8 cellular contexts compared by ENCODE assay signal in the genomic region with DNA sequence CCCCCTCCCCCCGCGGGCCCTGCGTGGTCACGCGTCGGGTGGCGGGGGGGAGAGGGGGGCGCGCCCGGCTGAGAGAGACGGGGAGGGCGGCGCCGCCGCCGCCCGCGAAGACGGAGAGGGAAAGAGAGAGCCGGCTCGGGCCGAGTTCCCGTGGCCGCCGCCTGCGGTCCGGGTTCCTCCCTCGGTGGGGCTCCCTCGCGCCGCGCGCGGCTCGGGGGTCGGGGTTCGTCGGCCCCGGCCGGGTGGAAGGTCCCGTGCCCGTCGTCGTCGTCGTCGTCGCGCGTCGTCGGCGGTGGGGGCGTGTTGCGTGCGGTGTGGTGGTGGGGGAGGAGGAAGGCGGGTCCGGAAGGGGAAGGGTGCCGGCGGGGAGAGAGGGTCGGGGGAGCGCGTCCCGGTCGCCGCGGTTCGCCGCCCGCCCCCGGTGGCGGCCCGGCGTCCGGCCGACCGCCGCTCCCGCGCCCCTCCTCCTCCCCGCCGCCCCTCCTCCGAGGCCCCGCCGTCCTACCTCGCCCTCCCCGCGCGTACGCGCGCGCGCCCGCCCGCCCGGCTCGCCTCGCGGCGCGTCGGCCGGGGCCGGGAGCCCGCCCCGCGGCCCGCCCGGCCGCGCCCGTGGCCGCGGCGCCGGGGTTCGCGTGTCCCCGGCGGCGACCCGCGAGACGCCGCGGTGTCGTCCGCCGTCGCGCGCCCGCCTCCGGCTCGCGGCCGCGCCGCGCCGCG.
DNase-seq lines count a peak whose midpoint lies in the region; FAIRE-seq and TF ChIP-seq lines count a peak whose summit lies in the region.
"Not testable (repeated sequence)": the region's sequence is repeated elsewhere in the genome, so short reads cannot be mapped to it uniquely, and the experiment has no call there.

No MANE protein-coding gene starts in this region.

- TF ChIP-seq EP300 in transverse colon (IDR thresholded peaks at IDR 0.05; ENCODE audit: low read depth): not testable (repeated sequence)

- TF ChIP-seq POLR2A in endothelial cell of umbilical vein (IDR thresholded peaks at IDR 0.05; ENCODE audit: low read depth, low read length); transverse colon (IDR thresholded peaks at IDR 0.05): not testable (repeated sequence)

- not testable (repeated sequence) for H3K27ac Mint-ChIP-seq in activated naive CD4-positive, alpha-beta T cell treated with anti-CD3 and anti-CD28 coated beads for 36 hours

- not testable (repeated sequence) for H3K4me3 ChIP-seq in endothelial cell of umbilical vein (replicated peaks in 1 of 3; ENCODE audit: insufficient read depth in 1 of 3, low read depth in 1 of 3, low read length in 3 of 3); transverse colon

- H3K4me3 Mint-ChIP-seq in activated naive CD4-positive, alpha-beta T cell treated with anti-CD3 and anti-CD28 coated beads for 36 hours: not testable (repeated sequence)

- not testable (repeated sequence) for H2AFZ ChIP-seq in endothelial cell of umbilical vein (ENCODE audit: low read depth, low read length)

- not testable (repeated sequence) for BruUV-seq in endothelial cell of umbilical vein (replicated peaks; lab: Mats Ljungman, UMichigan)

- peak; percentile 2 for DNase-seq in ELF-1 (ENCODE audit: low read depth, low spot score)
- peak; percentile 64 for DNase-seq in T-helper 9 cell
- DNase-seq in activated CD8-positive, alpha-beta memory T cell treated with anti-CD3 and anti-CD28 coated beads for 48 hours (ENCODE audit: low read depth in 2 of 3, low spot score in 2 of 3): peak; percentile 13 to 40 (median 18)
- peak; percentile 45 for DNase-seq in activated naive CD4-positive, alpha-beta T cell treated with anti-CD3 and anti-CD28 coated beads for 36 hours
- DNase-seq in endothelial cell of umbilical vein (ENCODE audit: low read depth, low spot score): peak; percentile 1
- peak; percentile 24 for DNase-seq in mesenteric fat pad (ENCODE audit: low spot score)
- peak in 2 of 3 donors; percentile 15 to 24 for DNase-seq in stimulated activated CD4-positive, alpha-beta T cell treated with anti-CD3 and anti-CD28 coated beads, Interleukin-12 subunit alpha, Interleukin-12 subunit beta, amount 100 ng/mL, for 48 hours (ENCODE audit: low read depth in 2 of 3, low spot score in 1 of 3)
- peak; percentile 4 for DNase-seq in transverse colon

- H3K4me2 ChIP-seq in endothelial cell of umbilical vein (ENCODE audit: insufficient read depth, low read length): not testable (repeated sequence)

- H3K4me1 Mint-ChIP-seq in activated naive CD4-positive, alpha-beta T cell treated with anti-CD3 and anti-CD28 coated beads for 36 hours (ENCODE audit: low read depth): not testable (repeated sequence)

- H3K27ac ChIP-seq in endothelial cell of umbilical vein (ENCODE audit: insufficient read depth, low read depth, low read length); transverse colon: not testable (repeated sequence)

- H3K9me1 ChIP-seq in endothelial cell of umbilical vein (replicated peaks; ENCODE audit: control insufficient read depth, extremely low read depth, insufficient read depth, low read length): not testable (repeated sequence)

- dilution Hi-C loops in endothelial cell of umbilical vein (cut with MboI; ENCODE audit: extremely low pct_ligation_motif_present, low sequenced_read_pairs): not testable (repeated sequence)

- H3K4me1 ChIP-seq in endothelial cell of umbilical vein (ENCODE audit: control insufficient read depth, extremely low read depth, insufficient read depth, low read length); transverse colon: not testable (repeated sequence)

- not testable (repeated sequence) for TF ChIP-seq CTCF in endothelial cell of umbilical vein (IDR thresholded peaks at IDR 0.05; ENCODE audit: extremely low read depth in 1 of 2, insufficient read depth in 1 of 2, low read depth in 1 of 2, low read length in 2 of 2); transverse colon (IDR thresholded peaks at IDR 0.05)

- no CpG with 5 or more reads among the region's 143 CpGs for WGBS in transverse colon (ENCODE audit: low coverage in 1 of 2), 2 donors

- H3K9me3 Mint-ChIP-seq in activated naive CD4-positive, alpha-beta T cell treated with anti-CD3 and anti-CD28 coated beads for 36 hours: not testable (repeated sequence)

- not testable (repeated sequence) for H3K9me3 ChIP-seq in endothelial cell of umbilical vein (replicated peaks; ENCODE audit: control insufficient read depth, insufficient read depth, low read length); transverse colon

- not testable (repeated sequence) for FAIRE-seq in endothelial cell of umbilical vein (lab: Jason Lieb, UNC)

- H3K79me2 ChIP-seq in endothelial cell of umbilical vein (ENCODE audit: control insufficient read depth, insufficient read depth, low read length): not testable (repeated sequence)

- POLR2A ChIA-PET in endothelial cell of umbilical vein (lab: Charles Lee): not testable (repeated sequence)

- intact Hi-C loops in activated naive CD4-positive, alpha-beta T cell treated with anti-CD3 and anti-CD28 coated beads for 36 hours (cut with micrococcal nuclease); endothelial cell of umbilical vein (cut with micrococcal nuclease); transverse colon (cut with DNase I; ENCODE audit: low total_unique reads): not testable (repeated sequence)

- not testable (repeated sequence) for H3K9ac ChIP-seq in endothelial cell of umbilical vein (replicated peaks; ENCODE audit: extremely low read depth, insufficient read depth, low read length)

- H3K27me3 Mint-ChIP-seq in activated naive CD4-positive, alpha-beta T cell treated with anti-CD3 and anti-CD28 coated beads for 36 hours (ENCODE audit: low read depth): not testable (repeated sequence)

- not testable (repeated sequence) for H4K20me1 ChIP-seq in endothelial cell of umbilical vein (replicated peaks; ENCODE audit: control insufficient read depth, extremely low read depth, insufficient read depth, low read length)

- CTCF ChIA-PET in activated naive CD4-positive, alpha-beta T cell treated with anti-CD3 and anti-CD28 coated beads for 36 hours (lab: Charles Lee); endothelial cell of umbilical vein (lab: Charles Lee): not testable (repeated sequence)

- H3K36me3 ChIP-seq in endothelial cell of umbilical vein (ENCODE audit: control insufficient read depth in 2 of 2, extremely low read depth in 1 of 2, insufficient read depth in 2 of 2, low read length in 2 of 2); transverse colon: not testable (repeated sequence)

- not testable (repeated sequence) for H3K27me3 ChIP-seq in endothelial cell of umbilical vein (ENCODE audit: control insufficient read depth in 2 of 2, insufficient read depth in 2 of 2, low read length in 2 of 2); transverse colon

- in situ Hi-C loops in transverse colon (cut with MboI; ENCODE audit: low pct_ligation_motif_present in 1 of 4, low pct_unique_long_range_greater_than_20kb in 1 of 4, low sequenced_read_pairs in 3 of 4): not testable (repeated sequence)

- H3K36me3 Mint-ChIP-seq in activated naive CD4-positive, alpha-beta T cell treated with anti-CD3 and anti-CD28 coated beads for 36 hours (ENCODE audit: low read depth): not testable (repeated sequence)

Comparison
In these comparisons a context has a peak if more than half of its experiments do, and no peak if none do; other contexts are left out.
1. DNase-seq: peak in every context shown above with its lines; median percentile 64 in T-helper 9 cell; 45 in activated naive CD4-positive, alpha-beta T cell treated with anti-CD3 and anti-CD28 coated beads for 36 hours; 24 in mesenteric fat pad; 20 in stimulated activated CD4-positive, alpha-beta T cell treated with anti-CD3 and anti-CD28 coated beads, Interleukin-12 subunit alpha, Interleukin-12 subunit beta, amount 100 ng/mL, for 48 hours; 18 in activated CD8-positive, alpha-beta memory T cell treated with anti-CD3 and anti-CD28 coated beads for 48 hours; 4 in transverse colon; 2 in ELF-1; 1 in endothelial cell of umbilical vein.